In the genomic region with DNA sequence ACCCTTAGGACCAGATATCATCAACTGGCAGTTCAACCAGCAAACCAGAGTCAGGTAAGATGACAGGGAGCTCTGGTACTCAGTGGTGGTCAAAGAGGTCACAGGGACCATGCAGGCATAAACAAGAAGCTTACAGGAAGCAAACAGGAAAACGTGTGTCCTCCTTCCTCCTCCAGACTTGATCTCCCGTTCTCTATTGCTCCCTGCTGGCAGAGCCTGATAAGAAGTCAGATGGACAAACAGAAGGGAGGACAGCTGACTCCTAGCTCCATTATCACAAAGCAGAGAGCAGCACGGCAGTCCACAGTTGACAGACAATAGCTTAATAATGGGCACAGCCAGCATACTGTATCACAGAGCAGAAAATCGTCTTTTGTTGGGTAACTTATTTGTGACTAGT, we compare ENCODE assay signal across 10 cellular contexts.
DNase-seq lines count a peak whose midpoint lies in the region; ATAC-seq and TF ChIP-seq lines count a peak whose summit lies in the region.
"Had no signal": no experiment of that assay in that cellular context is flagged by ENCODE, and none has a peak within 500 bp of the region (broad histone marks: within the 10 kb centered on the region; RNA-seq: fewer than 3 reads in every experiment).

No MANE protein-coding gene starts in this region.

- peak overlapping the region; percentile 10 for H3K27ac ChIP-seq in mesodermal cell (ENCODE audit: low read depth, low read length, severe bottlenecking)
- H3K27ac ChIP-seq: esophagus muscularis mucosa, HL-60 had no signal

- POLR2A ChIA-PET in BJ (lab: Charles Lee): interaction anchor here (0.5 kb wide), 1 partner anchor 89 kb away, joined by 4 read pairs; no protein-coding TSS in a partner anchor
- POLR2A ChIA-PET in activated CD8-positive, alpha-beta T cell treated with anti-CD3 and anti-CD28 coated beads for 36 hours (lab: Charles Lee): no interaction called here

- no peak overlapping the region for H3K27ac Mint-ChIP-seq in activated CD8-positive, alpha-beta memory T cell treated with anti-CD3 and anti-CD28 coated beads, Interleukin-2, amount 10 ng/mL, durations not matched to agents 7 days and 5 days
- H3K27ac Mint-ChIP-seq in activated CD8-positive, alpha-beta T cell treated with anti-CD3 and anti-CD28 coated beads for 36 hours: no peak overlapping the region
- no peak overlapping the region for H3K27ac Mint-ChIP-seq in T-helper 2 cell treated with Interferon-gamma antibody and Interleukin-4, amounts not matched to agents 5 μg/mL and 100 μg/mL, for 36 hours

- CTCF ChIA-PET in BJ (lab: Yijun Ruan, JAX): interaction anchor here (1.0 to 2.8 kb wide), 6 partner anchors 125 to 383 kb away, joined by 3 to 14 read pairs (median 8); no protein-coding TSS in a partner anchor
- CTCF ChIA-PET in activated CD8-positive, alpha-beta memory T cell treated with anti-CD3 and anti-CD28 coated beads, Interleukin-2, amount 10 ng/mL, durations not matched to agents 7 days and 5 days (lab: Charles Lee): no interaction called here
- CTCF ChIA-PET in activated CD8-positive, alpha-beta T cell treated with anti-CD3 and anti-CD28 coated beads for 36 hours (lab: Charles Lee): interaction anchor here (1.9 kb wide), 1 partner anchor 13 kb away, joined by 4 read pairs; no protein-coding TSS in a partner anchor

- no peak for ATAC-seq in activated CD8-positive, alpha-beta memory T cell treated with anti-CD3 and anti-CD28 coated beads, Interleukin-2, amount 10 ng/mL, durations not matched to agents 7 days and 5 days
- no peak for ATAC-seq in activated CD8-positive, alpha-beta T cell treated with anti-CD3 and anti-CD28 coated beads for 36 hours
- no peak for ATAC-seq in GM19397 (IDR thresholded peaks at IDR 0.05; ENCODE audit: unreplicated experiment)

- no peak overlapping the region for H3K4me3 Mint-ChIP-seq in activated CD8-positive, alpha-beta memory T cell treated with anti-CD3 and anti-CD28 coated beads, Interleukin-2, amount 10 ng/mL, durations not matched to agents 7 days and 5 days
- H3K4me3 Mint-ChIP-seq in activated CD8-positive, alpha-beta T cell treated with anti-CD3 and anti-CD28 coated beads for 36 hours: no peak overlapping the region
- no peak overlapping the region for H3K4me3 Mint-ChIP-seq in T-helper 2 cell treated with Interferon-gamma antibody and Interleukin-4, amounts not matched to agents 5 μg/mL and 100 μg/mL, for 36 hours

- no peaks in the 10 kb centered on the region for H3K9me3 ChIP-seq in mesodermal cell (ENCODE audit: control insufficient read depth, low read length)
- H3K9me3 ChIP-seq: esophagus muscularis mucosa had no signal

- no peaks in the 10 kb centered on the region for H3K9me3 Mint-ChIP-seq in activated CD8-positive, alpha-beta memory T cell treated with anti-CD3 and anti-CD28 coated beads, Interleukin-2, amount 10 ng/mL, durations not matched to agents 7 days and 5 days (ENCODE audit: low read depth)
- no peaks in the 10 kb centered on the region for H3K9me3 Mint-ChIP-seq in activated CD8-positive, alpha-beta T cell treated with anti-CD3 and anti-CD28 coated beads for 36 hours
- no peaks in the 10 kb centered on the region for H3K9me3 Mint-ChIP-seq in T-helper 2 cell treated with Interferon-gamma antibody and Interleukin-4, amounts not matched to agents 5 μg/mL and 100 μg/mL, for 36 hours

- TF ChIP-seq CTCF in BJ (IDR thresholded peaks at IDR 0.05; ENCODE audit: insufficient read depth, low read depth, low read length) (peak; percentile 34), cardiac fibroblast (IDR thresholded peaks at IDR 0.05; ENCODE audit: low read depth, low read length) (no peak)
- TF ChIP-seq CTCF in activated CD8-positive, alpha-beta T cell treated with anti-CD3 and anti-CD28 coated beads for 36 hours (IDR thresholded peaks at IDR 0.05): no peak

- peaks cover 10% of the 10 kb centered on the region for H3K4me1 ChIP-seq in mesodermal cell (ENCODE audit: control insufficient read depth, insufficient read depth, low read length, poor library complexity, severe bottlenecking)

- H3K27me3 Mint-ChIP-seq in activated CD8-positive, alpha-beta memory T cell treated with anti-CD3 and anti-CD28 coated beads, Interleukin-2, amount 10 ng/mL, durations not matched to agents 7 days and 5 days: no peaks in the 10 kb centered on the region
- no peaks in the 10 kb centered on the region for H3K27me3 Mint-ChIP-seq in activated CD8-positive, alpha-beta T cell treated with anti-CD3 and anti-CD28 coated beads for 36 hours
- no peaks in the 10 kb centered on the region for H3K27me3 Mint-ChIP-seq in T-helper 2 cell treated with Interferon-gamma antibody and Interleukin-4, amounts not matched to agents 5 μg/mL and 100 μg/mL, for 36 hours (ENCODE audit: low read depth)

- intact Hi-C loops in activated CD8-positive, alpha-beta T cell treated with anti-CD3 and anti-CD28 coated beads for 36 hours (cut with micrococcal nuclease): no loop called here

- 77 to 90% methylated on average over 2 to 3 of the region's 4 CpGs for WGBS in mesodermal cell (ENCODE audit: insufficient coverage in 2 of 2), 2 experiments

- peaks cover 32% of the 10 kb centered on the region for H3K4me1 Mint-ChIP-seq in activated CD8-positive, alpha-beta memory T cell treated with anti-CD3 and anti-CD28 coated beads, Interleukin-2, amount 10 ng/mL, durations not matched to agents 7 days and 5 days
- peaks cover 54% of the 10 kb centered on the region for H3K4me1 Mint-ChIP-seq in activated CD8-positive, alpha-beta T cell treated with anti-CD3 and anti-CD28 coated beads for 36 hours (ENCODE audit: low read depth)
- peaks cover 59% of the 10 kb centered on the region for H3K4me1 Mint-ChIP-seq in T-helper 2 cell treated with Interferon-gamma antibody and Interleukin-4, amounts not matched to agents 5 μg/mL and 100 μg/mL, for 36 hours (ENCODE audit: low read depth)

- no peaks in the 10 kb centered on the region for H3K27me3 ChIP-seq in BJ (ENCODE audit: control insufficient read depth, insufficient read depth, low read length)
- H3K27me3 ChIP-seq: esophagus muscularis mucosa had no signal

- H3K36me3 Mint-ChIP-seq in activated CD8-positive, alpha-beta memory T cell treated with anti-CD3 and anti-CD28 coated beads, Interleukin-2, amount 10 ng/mL, durations not matched to agents 7 days and 5 days: peaks cover 23% of the 10 kb centered on the region
- H3K36me3 Mint-ChIP-seq in activated CD8-positive, alpha-beta T cell treated with anti-CD3 and anti-CD28 coated beads for 36 hours (ENCODE audit: low read depth): peaks cover 17% of the 10 kb centered on the region
- H3K36me3 Mint-ChIP-seq in T-helper 2 cell treated with Interferon-gamma antibody and Interleukin-4, amounts not matched to agents 5 μg/mL and 100 μg/mL, for 36 hours (ENCODE audit: low read depth): peaks cover 55% of the 10 kb centered on the region

- no peaks in the 10 kb centered on the region for H3K36me3 ChIP-seq in BJ (ENCODE audit: control insufficient read depth, insufficient read depth, low read length)
- peaks cover 10% of the 10 kb centered on the region for H3K36me3 ChIP-seq in mesodermal cell (ENCODE audit: control insufficient read depth, insufficient read depth, low read length)
- H3K36me3 ChIP-seq: esophagus muscularis mucosa had no signal

- no peak for DNase-seq in BJ (ENCODE audit: low read depth)
- peak; percentile 54 for DNase-seq in M059J (ENCODE audit: low read depth)
- DNase-seq in cardiac fibroblast (ENCODE audit: low read depth in 2 of 2): peak; percentile 50 to 56
- DNase-seq in activated CD8-positive, alpha-beta memory T cell treated with anti-CD3 and anti-CD28 coated beads, Interleukin-2, amount 10 ng/mL, durations not matched to agents 7 days and 5 days: no peak
- no peak for DNase-seq in activated CD8-positive, alpha-beta T cell treated with anti-CD3 and anti-CD28 coated beads for 36 hours
- no peak for DNase-seq in T-helper 2 cell treated with Interferon-gamma antibody and Interleukin-4, amounts not matched to agents 5 μg/mL and 100 μg/mL, for 36 hours (ENCODE audit: low spot score)

- H3K4me3 ChIP-seq in BJ (ENCODE audit: low read depth, low read length): no peak overlapping the region
- no peak overlapping the region for H3K4me3 ChIP-seq in cardiac fibroblast (replicated peaks in 1 of 2; ENCODE audit: low read depth in 2 of 2, low read length in 2 of 2)
- no peak overlapping the region for H3K4me3 ChIP-seq in mesodermal cell (ENCODE audit: extremely low read depth, insufficient read depth, low read length, poor library complexity, severe bottlenecking)
- H3K4me3 ChIP-seq: esophagus muscularis mucosa had no signal

Comparison
In these comparisons a context has a peak if more than half of its experiments do, and no peak if none do; other contexts are left out.
1. DNase-seq: peak in M059J (single experiment) and cardiac fibroblast (2 of 2); none in BJ (single experiment), activated CD8-positive, alpha-beta memory T cell treated with anti-CD3 and anti-CD28 coated beads, Interleukin-2, amount 10 ng/mL, durations not matched to agents 7 days and 5 days (single experiment), activated CD8-positive, alpha-beta T cell treated with anti-CD3 and anti-CD28 coated beads for 36 hours (single experiment) and T-helper 2 cell treated with Interferon-gamma antibody and Interleukin-4, amounts not matched to agents 5 μg/mL and 100 μg/mL, for 36 hours (single experiment).